ENCODE assay signal across 8 cellular contexts in the genomic region with DNA sequence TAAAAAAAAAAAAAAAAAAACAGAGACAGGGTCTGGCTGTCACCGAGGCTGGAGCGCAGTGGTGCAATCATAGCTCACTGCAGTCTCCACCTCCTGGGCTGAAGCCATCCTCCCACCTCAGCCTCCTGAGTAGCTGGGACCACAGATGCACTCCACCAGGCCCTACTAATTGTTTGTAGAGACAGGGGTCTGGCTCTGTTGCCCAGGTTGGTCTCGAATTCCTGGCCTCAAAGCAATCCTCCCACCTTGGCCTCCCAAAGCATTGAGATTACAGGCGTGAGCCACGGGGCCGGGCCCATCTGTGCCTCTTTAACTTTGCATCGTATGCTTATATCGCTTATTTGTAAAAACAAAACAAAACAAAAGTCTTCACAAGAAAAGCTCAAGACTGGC. TPM values are rescaled to one million over a fixed set of nuclear protein-coding genes. Genes with fewer than 3 reads are reported as not detected.
A peak's percentile ranks its signal among the peaks of the same experiment; 100 is the strongest.
DNase-seq lines count a peak whose midpoint lies in the region; ATAC-seq and TF ChIP-seq lines count a peak whose summit lies in the region.

No MANE protein-coding gene starts in this region.

- peak overlapping the region; percentile 88 to 99 (median 96) for H3K27ac Mint-ChIP-seq in CD8-positive, alpha-beta memory T cell
- H3K27ac Mint-ChIP-seq in natural killer cell treated with Interleukin-12 subunit alpha and Interleukin-12 subunit beta and Interleukin-15 and Interleukin-18, amount 100 ng/mL, for 72 hours: peak overlapping the region; percentile 83 to 84

- H3K27ac ChIP-seq in CD8-positive, alpha-beta memory T cell (ENCODE audit: low read depth, low read length): peak overlapping the region; percentile 74
- H3K27ac ChIP-seq in RWPE2 (ENCODE audit: poor library complexity, severe bottlenecking) (peak overlapping the region; percentile 82), cingulate gyrus (ENCODE audit: low read depth, low read length) (peak overlapping the region; percentile 85)

- H3K36me3 Mint-ChIP-seq in CD8-positive, alpha-beta memory T cell: peaks cover 0 to 9% (median 0%) of the 10 kb centered on the region in 3 donors
- H3K36me3 Mint-ChIP-seq in natural killer cell treated with Interleukin-12 subunit alpha and Interleukin-12 subunit beta and Interleukin-15 and Interleukin-18, amount 100 ng/mL, for 72 hours: no peaks in the 10 kb centered on the region

- peaks cover 46 to 71% (median 69%) of the 10 kb centered on the region in 3 donors for H3K4me1 Mint-ChIP-seq in CD8-positive, alpha-beta memory T cell
- peaks cover 47 to 55% of the 10 kb centered on the region in 2 donors for H3K4me1 Mint-ChIP-seq in natural killer cell treated with Interleukin-12 subunit alpha and Interleukin-12 subunit beta and Interleukin-15 and Interleukin-18, amount 100 ng/mL, for 72 hours (ENCODE audit: low read depth in 2 of 2)

- DNase-seq in CD8-positive, alpha-beta memory T cell: peak in 2 of 5 donors; percentile 15 to 59
- DNase-seq in RWPE2 (ENCODE audit: low spot score) (no peak), midbrain (lab: John Stamatoyannopoulos, UW) (no peak), AG08395 (ENCODE audit: low spot score) (no peak)
- DNase-seq in natural killer cell treated with Interleukin-12 subunit alpha and Interleukin-12 subunit beta and Interleukin-15 and Interleukin-18, amount 100 ng/mL, for 72 hours (ENCODE audit: low spot score): no peak

- H3K9me3 ChIP-seq in CD8-positive, alpha-beta memory T cell (ENCODE audit: low read length): no peaks in the 10 kb centered on the region
- no peaks in the 10 kb centered on the region for H3K9me3 ChIP-seq in RWPE2 (ENCODE audit: severe bottlenecking)

- H3K4me3 ChIP-seq in CD8-positive, alpha-beta memory T cell (ENCODE audit: low read length): peak overlapping the region; percentile 70
- H3K4me3 ChIP-seq in RWPE2 (ENCODE audit: severe bottlenecking): peak overlapping the region; percentile 54

- CTCF ChIA-PET in CD8-positive, alpha-beta memory T cell (lab: Charles Lee): interaction anchor here (0.9 to 1.4 kb wide), 2 partner anchors 13 to 254 kb away, joined by 3 to 5 read pairs; no protein-coding TSS in a partner anchor

- H3K27me3 Mint-ChIP-seq in CD8-positive, alpha-beta memory T cell: peaks cover 0 to 1% of the 10 kb centered on the region in 2 donors
- no peaks in the 10 kb centered on the region for H3K27me3 Mint-ChIP-seq in natural killer cell treated with Interleukin-12 subunit alpha and Interleukin-12 subunit beta and Interleukin-15 and Interleukin-18, amount 100 ng/mL, for 72 hours

- no peaks in the 10 kb centered on the region for H3K9me3 Mint-ChIP-seq in CD8-positive, alpha-beta memory T cell
- H3K9me3 Mint-ChIP-seq in natural killer cell treated with Interleukin-12 subunit alpha and Interleukin-12 subunit beta and Interleukin-15 and Interleukin-18, amount 100 ng/mL, for 72 hours: no peaks in the 10 kb centered on the region

- no peaks in the 10 kb centered on the region for H3K27me3 ChIP-seq in CD8-positive, alpha-beta memory T cell (ENCODE audit: insufficient read depth, low read length, poor library complexity, severe bottlenecking)
- H3K27me3 ChIP-seq in RWPE2 (ENCODE audit: insufficient read depth, poor library complexity, severe bottlenecking): no peaks in the 10 kb centered on the region

- no peak for TF ChIP-seq CTCF in RWPE2 (IDR thresholded peaks at IDR 0.05; ENCODE audit: poor library complexity, severe bottlenecking)

- H3K4me1 ChIP-seq in CD8-positive, alpha-beta memory T cell (ENCODE audit: insufficient read depth, low read length): peaks cover 59% of the 10 kb centered on the region
- H3K4me1 ChIP-seq in RWPE2 (ENCODE audit: insufficient read depth, poor library complexity, severe bottlenecking): peaks cover 13% of the 10 kb centered on the region

- H3K36me3 ChIP-seq in CD8-positive, alpha-beta memory T cell (ENCODE audit: insufficient read depth, low read length): no peaks in the 10 kb centered on the region
- H3K36me3 ChIP-seq in RWPE2 (ENCODE audit: low read depth): 0 out of 2 replicates have a peak, but pooled peaks cover 2% of the 10 kb centered on the region

- peak overlapping the region; percentile 86 to 94 (median 89) for H3K4me3 Mint-ChIP-seq in CD8-positive, alpha-beta memory T cell
- H3K4me3 Mint-ChIP-seq in natural killer cell treated with Interleukin-12 subunit alpha and Interleukin-12 subunit beta and Interleukin-15 and Interleukin-18, amount 100 ng/mL, for 72 hours: peak overlapping the region; percentile 83

- ATAC-seq in RWPE2 (ENCODE audit: low read depth) (no peak), GM21526 (IDR thresholded peaks at IDR 0.05; ENCODE audit: low FRiP score, unreplicated experiment) (no peak), GM18909 (IDR thresholded peaks at IDR 0.05; ENCODE audit: poor library complexity, unreplicated experiment) (no peak)
- ATAC-seq in natural killer cell treated with Interleukin-12 subunit alpha and Interleukin-12 subunit beta and Interleukin-15 and Interleukin-18, amount 100 ng/mL, for 72 hours: no peak

- POLR2A ChIA-PET in CD8-positive, alpha-beta memory T cell (lab: Charles Lee): no interaction called here

RNA-seq across cellular contexts. Expression of gene CPT1A, which starts 3.1 kb away (rescaled TPM):
- 10 to 100 TPM; 25.6 to 27.4 TPM for total RNA-seq in CD8-positive, alpha-beta memory T cell
- 9.8 TPM for polyA plus RNA-seq in CD8-positive, alpha-beta memory T cell
- 10 to 100 TPM; 26.7 to 32.3 TPM for total RNA-seq in natural killer cell treated with Interleukin-12 subunit alpha and Interleukin-12 subunit beta and Interleukin-15 and Interleukin-18, amount 100 ng/mL, for 72 hours
